19 cellular contexts compared by ENCODE assay signal in genomic region chr15:74584779-74585178, GRCh38. TPM values are rescaled to one million over a fixed set of nuclear protein-coding genes. Genes with fewer than 3 reads are reported as not detected.
DNase-seq lines count a peak whose midpoint lies in the region; ATAC-seq and TF ChIP-seq lines count a peak whose summit lies in the region.
"Had no signal": no experiment of that assay in that cellular context is flagged by ENCODE, and none has a peak within 500 bp of the region (broad histone marks: within the 10 kb centered on the region; RNA-seq: fewer than 3 reads in every experiment).

No MANE protein-coding gene starts in this region.

- H3K4me1 Mint-ChIP-seq in activated CD4-positive, alpha-beta T cell treated with anti-CD3 and anti-CD28 coated beads, Interleukin-2, amount 10 ng/mL, durations not matched to agents 7 days and 5 days: peaks cover 9% of the 10 kb centered on the region
- H3K4me1 Mint-ChIP-seq in endothelial cell (ENCODE audit: unreplicated experiment): peaks cover 71% of the 10 kb centered on the region

- DNase-seq in activated CD4-positive, alpha-beta T cell treated with anti-CD3 and anti-CD28 coated beads, Interleukin-2, amount 10 ng/mL, durations not matched to agents 7 days and 5 days: no peak
- no peak for DNase-seq in activated CD4-positive, alpha-beta T cell treated with anti-CD3 and anti-CD28 coated beads, Interleukin-2, amount 50 U/mL, for 4 hours
- DNase-seq in endothelial cell (ENCODE audit: low spot score): no peak
- peak; percentile 26 for DNase-seq in posterior vena cava (ENCODE audit: low spot score)
- no peak for DNase-seq in activated CD4-positive, alpha-beta T cell treated with anti-CD3 and anti-CD28 coated beads for 4 hours
- no peak for DNase-seq in cerebellum (ENCODE audit: low spot score)
- no peak for DNase-seq in DMS153 (lab: John Stamatoyannopoulos, UW)
- DNase-seq: 8988T; DMS79; foreskin melanocyte; NCI-H1105; NCI-H345; right cardiac atrium; SHP77; stimulated activated CD4-positive, alpha-beta T cell treated with anti-CD3 and anti-CD28 coated beads, Interleukin-2, amount 100 ng/mL, for 48 hours; stimulated activated CD8-positive, alpha-beta memory T cell treated with anti-CD3 and anti-CD28 coated beads, Interleukin-4, amount 100 ng/mL, for 48 hours; upper lobe of left lung had no signal

- peak overlapping the region; percentile 19 for H3K27ac Mint-ChIP-seq in activated CD4-positive, alpha-beta T cell treated with anti-CD3 and anti-CD28 coated beads, Interleukin-2, amount 10 ng/mL, durations not matched to agents 7 days and 5 days
- peak overlapping the region; percentile 82 for H3K27ac Mint-ChIP-seq in endothelial cell (ENCODE audit: unreplicated experiment)

- H3K36me3 Mint-ChIP-seq in activated CD4-positive, alpha-beta T cell treated with anti-CD3 and anti-CD28 coated beads, Interleukin-2, amount 10 ng/mL, durations not matched to agents 7 days and 5 days (ENCODE audit: low read depth): peaks cover 14% of the 10 kb centered on the region
- peaks cover 24% of the 10 kb centered on the region for H3K36me3 Mint-ChIP-seq in endothelial cell (ENCODE audit: low read depth, unreplicated experiment)

- POLR2A ChIA-PET in activated CD4-positive, alpha-beta T cell treated with anti-CD3 and anti-CD28 coated beads, Interleukin-2, amount 10 ng/mL, durations not matched to agents 7 days and 5 days (lab: Charles Lee): no interaction called here

- intact Hi-C loops in posterior vena cava (cut with DNase I): no loop called here

- CTCF ChIA-PET in activated CD4-positive, alpha-beta T cell treated with anti-CD3 and anti-CD28 coated beads, Interleukin-2, amount 10 ng/mL, durations not matched to agents 7 days and 5 days (lab: Charles Lee): interaction anchor here (1.0 to 1.5 kb wide), 3 partner anchors 9 to 13 kb away, joined by 3 read pairs; no protein-coding TSS in a partner anchor

- no peaks in the 10 kb centered on the region for H3K9me3 Mint-ChIP-seq in activated CD4-positive, alpha-beta T cell treated with anti-CD3 and anti-CD28 coated beads, Interleukin-2, amount 10 ng/mL, durations not matched to agents 7 days and 5 days
- no peaks in the 10 kb centered on the region for H3K9me3 Mint-ChIP-seq in endothelial cell (ENCODE audit: unreplicated experiment)
- H3K9me3 Mint-ChIP-seq: nephron had no signal

- H3K27me3 Mint-ChIP-seq in activated CD4-positive, alpha-beta T cell treated with anti-CD3 and anti-CD28 coated beads, Interleukin-2, amount 10 ng/mL, durations not matched to agents 7 days and 5 days: no peaks in the 10 kb centered on the region
- H3K27me3 Mint-ChIP-seq in endothelial cell (ENCODE audit: unreplicated experiment): peaks cover 1% of the 10 kb centered on the region

- no peak for TF ChIP-seq CTCF in endothelial cell (IDR thresholded peaks at IDR 0.05; ENCODE audit: unreplicated experiment)

- ATAC-seq in SK-N-SH treated with all-trans-retinoic acid at 6 μM for 48 hours: no peak; the same call in 2 of the 3 replicates
- ATAC-seq: right cardiac atrium had no signal

- no peak overlapping the region for H3K4me3 Mint-ChIP-seq in activated CD4-positive, alpha-beta T cell treated with anti-CD3 and anti-CD28 coated beads, Interleukin-2, amount 10 ng/mL, durations not matched to agents 7 days and 5 days
- H3K4me3 Mint-ChIP-seq in endothelial cell (ENCODE audit: unreplicated experiment): peak overlapping the region; percentile 31

TF ChIP-seq in SK-N-SH treated with all-trans-retinoic acid at 6 μM for 48 hours, 23 proteins besides CTCF, POLR2A, EP300 and RAD21 (continues in another document):
- no peak for TF ChIP-seq ZNF70 (CRISPR knock-in tag; IDR thresholded peaks at IDR 0.05)
- peak; percentile 44; the same call in 1 of the 2 replicates for TF ChIP-seq TSHZ2 (CRISPR knock-in tag; IDR thresholded peaks at IDR 0.05)
- no peak for TF ChIP-seq CSDC2 (CRISPR knock-in tag; IDR thresholded peaks at IDR 0.05)
- no peak for TF ChIP-seq ZNF565 (CRISPR knock-in tag; conservative IDR thresholded peaks at IDR 0.05; ENCODE audit: low read depth)
- TF ChIP-seq OSR1 (CRISPR knock-in tag; IDR thresholded peaks at IDR 0.05): no peak
- TF ChIP-seq TCF4 (CRISPR knock-in tag; IDR thresholded peaks at IDR 0.05; ENCODE audit: borderline replicate concordance): peak; percentile 27; the same call in 1 of the 2 replicates
- no peak for TF ChIP-seq POU6F1 (CRISPR knock-in tag; IDR thresholded peaks at IDR 0.05; ENCODE audit: borderline replicate concordance, low read depth)
- TF ChIP-seq ZC3H10 (CRISPR knock-in tag; IDR thresholded peaks at IDR 0.05): no peak
- no peak for TF ChIP-seq ZFP30 (CRISPR knock-in tag; IDR thresholded peaks at IDR 0.05)
- TF ChIP-seq PATZ1 (CRISPR knock-in tag; IDR thresholded peaks at IDR 0.05; ENCODE audit: borderline replicate concordance): no peak
- TF ChIP-seq PPARA (CRISPR knock-in tag; IDR thresholded peaks at IDR 0.05; ENCODE audit: borderline replicate concordance): no peak
- no peak for TF ChIP-seq SNAI2 (CRISPR knock-in tag; IDR thresholded peaks at IDR 0.05)
- TF ChIP-seq ESRRG (CRISPR knock-in tag; IDR thresholded peaks at IDR 0.05): no peak

RNA-seq across cellular contexts. Expression of gene CLK3, which starts 30.9 kb away (rescaled TPM):
- 100 to 1,000 TPM; 126 to 134 TPM for total RNA-seq in activated CD4-positive, alpha-beta T cell treated with anti-CD3 and anti-CD28 coated beads, Interleukin-2, amount 10 ng/mL, durations not matched to agents 7 days and 5 days
- total RNA-seq in endothelial cell (ENCODE audit: unreplicated experiment) (81.7 TPM), posterior vena cava (10 to 100 TPM; 37.7 to 42.3 TPM), cerebellum (37.6 TPM)

RNA-seq across cellular contexts. Expression of gene ARID3B, which starts 43.8 kb away (rescaled TPM):
- 10 to 100 TPM; 28.3 to 29.0 TPM for total RNA-seq in activated CD4-positive, alpha-beta T cell treated with anti-CD3 and anti-CD28 coated beads, Interleukin-2, amount 10 ng/mL, durations not matched to agents 7 days and 5 days
- 70.0 TPM for total RNA-seq in endothelial cell (ENCODE audit: unreplicated experiment)
- total RNA-seq in posterior vena cava: 1 to 10 TPM; 4.2 to 4.9 TPM
- total RNA-seq in cerebellum: 9.6 TPM
